22 cellular contexts compared by ENCODE assay signal in genomic region chr2:149686677-149687427, GRCh38.
DNase-seq lines count a peak whose midpoint lies in the region; ATAC-seq and TF ChIP-seq lines count a peak whose summit lies in the region.
"Had no signal": no experiment of that assay in that cellular context is flagged by ENCODE, and none has a peak within 500 bp of the region (broad histone marks: within the 10 kb centered on the region; RNA-seq: fewer than 3 reads in every experiment).

No MANE protein-coding gene starts in this region.

- H3K9me3 ChIP-seq in right atrium auricular region = no peaks in the 10 kb centered on the region
- no peaks in the 10 kb centered on the region for H3K9me3 ChIP-seq in smooth muscle cell (replicated peaks; ENCODE audit: low read depth)
- H3K9me3 ChIP-seq in PC-3 (ENCODE audit: low read length) = no peaks in the 10 kb centered on the region
- H3K9me3 ChIP-seq: stomach had no signal

- no TSS peak for BruUV-seq in PC-3 (replicated peaks; lab: Mats Ljungman, UMichigan)

- WGBS in smooth muscle cell (ENCODE audit: low lambda C conversion rate) = 63% methylated on average over 6 of the region's 6 CpGs

- H3K4me1 Mint-ChIP-seq in brain (peaks cover 46% of the 10 kb centered on the region), nephron (peaks cover 18% of the 10 kb centered on the region)
- H3K4me1 Mint-ChIP-seq: B cell, IgD-negative memory B cell, T-cell had no signal

- H3K36me3 ChIP-seq in right atrium auricular region (no peaks in the 10 kb centered on the region), smooth muscle cell (ENCODE audit: low read depth) (no peaks in the 10 kb centered on the region), PC-3 (ENCODE audit: low read depth, low read length) (no peaks in the 10 kb centered on the region)
- H3K36me3 ChIP-seq: stomach had no signal

- H3K4me2 ChIP-seq in smooth muscle cell (no peak overlapping the region), PC-3 (ENCODE audit: low read length) (no peak overlapping the region)

- TF ChIP-seq CTCF in right atrium auricular region (IDR thresholded peaks at IDR 0.05) = no peak
- TF ChIP-seq CTCF in brain (conservative IDR thresholded peaks at IDR 0.05) = no peak
- no peak for TF ChIP-seq CTCF in nephron (IDR thresholded peaks at IDR 0.05; ENCODE audit: unreplicated experiment in 3 of 3)
- no peak for TF ChIP-seq CTCF in smooth muscle cell (IDR thresholded peaks at IDR 0.05; ENCODE audit: borderline replicate concordance, insufficient read depth, poor library complexity, severe bottlenecking)
- TF ChIP-seq CTCF in PC-3 (conservative IDR thresholded peaks at IDR 0.05; ENCODE audit: low read depth, low read length) = no peak

- H2AFZ ChIP-seq in smooth muscle cell (ENCODE audit: low read depth) = peak overlapping the region; percentile 42
- no peak overlapping the region for H2AFZ ChIP-seq in PC-3 (ENCODE audit: low read length)

- peak overlapping the region in 1 of 5 experiments; percentile 17 for H3K4me3 Mint-ChIP-seq in brain
- H3K4me3 Mint-ChIP-seq in nephron = no peak overlapping the region
- H3K4me3 Mint-ChIP-seq: activated T-cell treated with anti-CD3 and anti-CD28 coated beads, Interleukin-2, amount 50 U/mL, for 24 hours; B cell; IgD-negative memory B cell; T-cell; type B pancreatic cell had no signal

- H3K79me2 ChIP-seq in smooth muscle cell (ENCODE audit: low read depth) (no peaks in the 10 kb centered on the region), PC-3 (ENCODE audit: low read length) (no peaks in the 10 kb centered on the region)

- intact Hi-C loops in left cardiac atrium (cut with DNase I) = no loop called here
- intact Hi-C loops in PC-3 (cut with micrococcal nuclease) = no loop called here

- CTCF ChIA-PET in PC-3 (lab: Charles Lee) = no interaction called here

- H3F3A ChIP-seq in smooth muscle cell (ENCODE audit: low read depth) = peaks cover 1% of the 10 kb centered on the region
- H3F3A ChIP-seq in PC-3 (ENCODE audit: low read length, unreplicated experiment) = no peaks in the 10 kb centered on the region

- H3K27me3 Mint-ChIP-seq in brain (peaks cover 2% of the 10 kb centered on the region), nephron (ENCODE audit: low read depth) (no peaks in the 10 kb centered on the region)
- H3K27me3 Mint-ChIP-seq: activated T-cell treated with anti-CD3 and anti-CD28 coated beads, Interleukin-2, amount 50 U/mL, for 24 hours; B cell; IgD-negative memory B cell had no signal

- H3K9me2 ChIP-seq in PC-3 (replicated peaks; ENCODE audit: low read length) = no peaks in the 10 kb centered on the region

- no peaks in the 10 kb centered on the region for H4K20me1 ChIP-seq in smooth muscle cell (ENCODE audit: low read depth)
- no peaks in the 10 kb centered on the region for H4K20me1 ChIP-seq in PC-3 (ENCODE audit: low read length)

- H3K9ac ChIP-seq in smooth muscle cell (ENCODE audit: low read depth) (no peak overlapping the region), PC-3 (ENCODE audit: low read length) (no peak overlapping the region)

- ATAC-seq in left cardiac atrium (peak; percentile 19 to 41), GM21717 (IDR thresholded peaks at IDR 0.05; ENCODE audit: unreplicated experiment) (no peak), HG03097 (IDR thresholded peaks at IDR 0.05; ENCODE audit: low FRiP score, unreplicated experiment) (no peak), PC-3 (no peak)
- ATAC-seq: T-cell had no signal

- no peaks in the 10 kb centered on the region for H3K27me3 ChIP-seq in right atrium auricular region
- no peaks in the 10 kb centered on the region for H3K27me3 ChIP-seq in smooth muscle cell (ENCODE audit: low read depth)
- no peaks in the 10 kb centered on the region for H3K27me3 ChIP-seq in PC-3 (ENCODE audit: low read length)
- H3K27me3 ChIP-seq: stomach had no signal

- H3K27ac ChIP-seq in right atrium auricular region = no peak overlapping the region
- no peak overlapping the region for H3K27ac ChIP-seq in smooth muscle cell (ENCODE audit: low read depth)
- no peak overlapping the region for H3K27ac ChIP-seq in PC-3 (ENCODE audit: low read length)
- H3K27ac ChIP-seq: stomach had no signal

- POLR2A ChIA-PET in PC-3 (lab: Charles Lee; ENCODE audit: unreplicated experiment) = no interaction called here

- no peak overlapping the region for H3K4me3 ChIP-seq in right atrium auricular region
- H3K4me3 ChIP-seq in smooth muscle cell = no peak overlapping the region
- H3K4me3 ChIP-seq in PC-3 (ENCODE audit: low read length) = no peak overlapping the region
- H3K4me3 ChIP-seq: stomach had no signal

- H3K9me3 Mint-ChIP-seq in brain = peaks cover 2 to 11% (median 4%) of the 10 kb centered on the region in 5 experiments
- H3K9me3 Mint-ChIP-seq in nephron = peaks cover 7% of the 10 kb centered on the region
- H3K9me3 Mint-ChIP-seq: type B pancreatic cell had no signal

- DNase-seq in left cardiac atrium = no peak
- DNase-seq in right atrium auricular region (ENCODE audit: low spot score) = no peak
- DNase-seq in smooth muscle cell (lab: John Stamatoyannopoulos, UW; ENCODE audit: unreplicated experiment) = no peak
- DNase-seq in PC-3 = no peak
- DNase-seq: activated CD4-positive, alpha-beta T cell treated with anti-CD3 and anti-CD28 coated beads for 1 hour; activated naive CD4-positive, alpha-beta T cell treated with Interleukin-2 at 50 U/mL for 16 hours; activated T-cell treated with anti-CD3 and anti-CD28 coated beads, Interleukin-2, amount 50 U/mL, for 24 hours; amniotic stem cell; cortex of kidney; H7; midbrain; NCI-H2171 treated with DMSO at 0.1 percent for 48 hours; NCI-H748 treated with DMSO at 0.1 percent for 48 hours; stomach; T-cell had no signal

- H3K4me1 ChIP-seq in right atrium auricular region = no peaks in the 10 kb centered on the region
- H3K4me1 ChIP-seq in smooth muscle cell (ENCODE audit: low read depth) = no peaks in the 10 kb centered on the region
- no peaks in the 10 kb centered on the region for H3K4me1 ChIP-seq in PC-3 (ENCODE audit: insufficient read depth, low read length)
- H3K4me1 ChIP-seq: stomach had no signal

- H3K36me3 Mint-ChIP-seq in brain (peaks cover 4% of the 10 kb centered on the region), nephron (ENCODE audit: low read depth) (peaks cover 5% of the 10 kb centered on the region)
- H3K36me3 Mint-ChIP-seq: IgD-negative memory B cell, T-cell, type B pancreatic cell had no signal

- peak overlapping the region in 4 of 5 experiments; percentile 54 to 89 (median 57) for H3K27ac Mint-ChIP-seq in brain
- H3K27ac Mint-ChIP-seq in nephron = peak overlapping the region in 2 of 3 experiments; percentile 22 to 28
- H3K27ac Mint-ChIP-seq: activated T-cell treated with anti-CD3 and anti-CD28 coated beads, Interleukin-2, amount 50 U/mL, for 24 hours; B cell; IgD-negative memory B cell; T-cell; type B pancreatic cell had no signal

Comparison
In these comparisons a context has a peak if more than half of its experiments do, and no peak if none do; other contexts are left out.
1. ATAC-seq: peak in left cardiac atrium (2 of 2); none in GM21717 (single experiment), HG03097 (single experiment) and PC-3 (single experiment).